1 cellular context compared by ENCODE assay signal in the genomic region with DNA sequence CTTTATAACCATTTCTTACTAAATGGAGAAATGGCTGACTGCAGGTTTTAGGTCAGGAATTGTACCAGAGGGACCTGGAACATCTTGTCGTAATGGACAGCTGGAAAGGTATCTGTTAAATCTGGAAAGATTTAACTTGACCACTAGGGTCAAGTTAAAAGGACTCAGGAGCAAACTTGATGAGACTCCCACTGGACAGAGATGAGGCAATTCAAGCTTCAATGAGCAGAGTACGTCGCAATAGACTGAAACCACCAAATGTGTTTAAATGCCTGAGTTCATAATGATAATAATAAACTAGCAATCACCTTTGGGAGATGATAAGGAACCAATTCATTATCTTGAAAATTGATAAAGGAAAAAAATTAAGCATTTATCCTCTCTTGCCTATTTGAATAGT.
TF ChIP-seq lines count a peak whose summit lies in the region.

No MANE protein-coding gene starts in this region.

TF ChIP-seq in HepG2, 621 proteins besides CTCF, POLR2A, EP300 and RAD21:
- peak; percentile 87 for TF ChIP-seq CEBPB (IDR thresholded peaks at IDR 0.05; ENCODE audit: borderline replicate concordance, low read depth, low read length)
- TF ChIP-seq NBN (conservative IDR thresholded peaks at IDR 0.05): no peak
- TF ChIP-seq CEBPG (CRISPR knock-in tag; IDR thresholded peaks at IDR 0.05): peak; percentile 43; the same call in 1 of the 2 replicates
